In the genomic region with DNA sequence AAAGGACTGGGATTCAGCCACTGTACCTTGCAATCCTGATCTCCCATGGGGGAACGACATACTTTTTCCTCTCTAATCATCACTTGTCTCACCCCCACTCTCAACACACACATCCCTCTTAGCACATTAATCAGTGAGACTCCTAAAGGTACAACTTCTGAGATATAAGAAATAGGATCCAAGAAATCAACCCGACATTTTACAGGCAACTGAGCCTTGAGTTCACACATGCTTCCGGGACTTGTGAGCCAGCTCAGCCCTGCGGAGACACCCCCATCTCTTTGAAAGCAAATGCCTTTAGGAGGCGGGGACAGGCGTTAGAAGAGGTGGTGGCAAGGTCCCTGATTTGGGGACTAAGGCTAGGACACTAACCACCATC, we compare ENCODE assay signal across 7 cellular contexts. TPM values are rescaled to one million over a fixed set of nuclear protein-coding genes. Genes with fewer than 3 reads are reported as not detected.
A peak's percentile ranks its signal among the peaks of the same experiment; 100 is the strongest.
DNase-seq lines count a peak whose midpoint lies in the region; ATAC-seq and TF ChIP-seq lines count a peak whose summit lies in the region.

No MANE protein-coding gene starts in this region.

- H3K27me3 ChIP-seq in right cardiac atrium (ENCODE audit: control insufficient read depth, insufficient read depth), result no peaks in the 10 kb centered on the region

- peaks cover 2% of the 10 kb centered on the region for H3K36me3 Mint-ChIP-seq in activated T-cell treated with anti-CD3 and anti-CD28 coated beads, Interleukin-2, amount 50 U/mL, for 4 hours (ENCODE audit: insufficient read depth)

- H3K4me1 Mint-ChIP-seq in activated T-cell treated with anti-CD3 and anti-CD28 coated beads, Interleukin-2, amount 50 U/mL, for 4 hours (ENCODE audit: low read depth), result peaks cover 13% of the 10 kb centered on the region

- ATAC-seq in activated T-cell treated with anti-CD3 and anti-CD28 coated beads, Interleukin-2, amount 50 U/mL, for 4 hours, result peak; percentile 24 to 31
- ATAC-seq in right cardiac atrium, result no peak
- ATAC-seq in HG03439 (IDR thresholded peaks at IDR 0.05; ENCODE audit: unreplicated experiment), result no peak

- intact Hi-C loops in right cardiac atrium (cut with DNase I), result no loop called here

- TF ChIP-seq POLR2A in GM18526 (IDR thresholded peaks at IDR 0.05; ENCODE audit: extremely low read depth, insufficient read length), result peak; percentile 28

- peaks cover 2% of the 10 kb centered on the region for H3K4me1 ChIP-seq in right cardiac atrium (ENCODE audit: control insufficient read depth, insufficient read depth, low read length)

- DNase-seq in NCI-H2107 treated with DMSO at 0.1 percent for 48 hours (lab: John Stamatoyannopoulos, UW; ENCODE audit: unreplicated experiment) (peak; percentile 61), right cardiac atrium (no peak), UCSD-AML1 (lab: John Stamatoyannopoulos, UW; ENCODE audit: unreplicated experiment) (no peak)
- peak; percentile 50 for DNase-seq in activated T-cell treated with anti-CD3 and anti-CD28 coated beads, Interleukin-2, amount 50 U/mL, for 4 hours
- peak; percentile 73 for DNase-seq in stimulated activated CD4-positive, alpha-beta T cell treated with anti-CD3 and anti-CD28 coated beads, Interleukin-15, amount 100 ng/mL, for 24 hours

- H3K9me3 Mint-ChIP-seq in activated T-cell treated with anti-CD3 and anti-CD28 coated beads, Interleukin-2, amount 50 U/mL, for 4 hours, result no peaks in the 10 kb centered on the region

- H3K4me3 ChIP-seq in right cardiac atrium (ENCODE audit: low read length), result peak overlapping the region; percentile 64

- no peak overlapping the region for H3K27ac ChIP-seq in right cardiac atrium (ENCODE audit: low read length)

- H3K27me3 Mint-ChIP-seq in activated T-cell treated with anti-CD3 and anti-CD28 coated beads, Interleukin-2, amount 50 U/mL, for 4 hours (ENCODE audit: low read depth), result peaks cover 4% of the 10 kb centered on the region

- WGBS in right cardiac atrium, result 6% methylated on average over 6 of the region's 6 CpGs

- H3K9me3 ChIP-seq in right cardiac atrium (ENCODE audit: control insufficient read depth, low read length), result no peaks in the 10 kb centered on the region

- peak overlapping the region; percentile 82 for H3K4me3 Mint-ChIP-seq in activated T-cell treated with anti-CD3 and anti-CD28 coated beads, Interleukin-2, amount 50 U/mL, for 4 hours

RNA-seq across cellular contexts. Expression of gene MAP3K9, which starts 1.3 kb away (rescaled TPM):
- total RNA-seq in activated T-cell treated with anti-CD3 and anti-CD28 coated beads, Interleukin-2, amount 50 U/mL, for 4 hours, result 1 to 10 TPM; 3.1 to 4.8 (median 4.7) TPM
- total RNA-seq in right cardiac atrium, result 1 to 10 TPM; 1.6 to 2.5 (median 2.2) TPM
- polyA plus RNA-seq in right cardiac atrium, result 1.4 TPM

Comparison
In these comparisons a context has a peak if more than half of its experiments do, and no peak if none do; other contexts are left out.
1. DNase-seq: peak in NCI-H2107 treated with DMSO at 0.1 percent for 48 hours (single experiment), activated T-cell treated with anti-CD3 and anti-CD28 coated beads, Interleukin-2, amount 50 U/mL, for 4 hours (single experiment) and stimulated activated CD4-positive, alpha-beta T cell treated with anti-CD3 and anti-CD28 coated beads, Interleukin-15, amount 100 ng/mL, for 24 hours (single experiment); none in right cardiac atrium (0 of 3) and UCSD-AML1 (single experiment).
2. ATAC-seq: peak in activated T-cell treated with anti-CD3 and anti-CD28 coated beads, Interleukin-2, amount 50 U/mL, for 4 hours (2 of 2); none in right cardiac atrium (0 of 2) and HG03439 (single experiment).